Comparison of ENCODE assay signal across 10 cellular contexts in the genomic region with DNA sequence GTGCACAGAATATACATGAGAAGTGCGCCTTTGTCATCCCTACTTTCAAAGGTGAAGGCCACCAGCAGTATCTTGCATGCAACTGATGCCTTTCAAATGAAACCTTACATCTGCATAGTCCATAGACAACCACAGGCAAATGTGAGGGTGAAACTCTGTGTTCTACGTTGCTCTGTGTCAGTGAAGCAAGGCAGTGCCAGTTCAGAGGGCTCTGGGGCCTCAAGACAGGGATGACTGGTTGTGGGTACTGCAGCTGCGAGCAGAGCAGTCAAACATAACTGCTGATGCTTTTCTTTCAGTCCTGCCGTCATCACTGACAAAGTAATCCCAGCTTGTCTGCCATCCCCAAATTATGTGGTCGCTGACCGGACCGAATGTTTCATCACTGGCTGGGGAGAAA. TPM values are rescaled to one million over a fixed set of nuclear protein-coding genes. Genes with fewer than 3 reads are reported as not detected.
DNase-seq lines count a peak whose midpoint lies in the region; ATAC-seq lines count a peak whose summit lies in the region.
"Not testable (repeated sequence)": the region's sequence is repeated elsewhere in the genome, so short reads cannot be mapped to it uniquely, and the experiment has no call there.
"Had no signal": no experiment of that assay in that cellular context is flagged by ENCODE, and none has a peak within 500 bp of the region (broad histone marks: within the 10 kb centered on the region; RNA-seq: fewer than 3 reads in every experiment).

No MANE protein-coding gene starts in this region.

- CTCF ChIA-PET in activated CD4-positive, alpha-beta T cell treated with anti-CD3 and anti-CD28 coated beads for 36 hours (lab: Charles Lee): interaction anchor here (0.6 kb wide), 1 partner anchor 1007 kb away, joined by 3 read pairs; no protein-coding TSS in a partner anchor

- not testable (repeated sequence) for H3K4me1 Mint-ChIP-seq in activated CD4-positive, alpha-beta T cell treated with anti-CD3 and anti-CD28 coated beads for 36 hours

- not testable (repeated sequence) for H3K4me3 Mint-ChIP-seq in activated CD4-positive, alpha-beta T cell treated with anti-CD3 and anti-CD28 coated beads for 36 hours

- POLR2A ChIA-PET in activated CD4-positive, alpha-beta T cell treated with anti-CD3 and anti-CD28 coated beads for 36 hours (lab: Charles Lee): not testable (repeated sequence)

- not testable (repeated sequence) for H3K27ac Mint-ChIP-seq in activated CD4-positive, alpha-beta T cell treated with anti-CD3 and anti-CD28 coated beads for 36 hours

- ATAC-seq in GM18502 (IDR thresholded peaks at IDR 0.05; ENCODE audit: poor library complexity, unreplicated experiment) (peak; percentile 99), GM19043 (IDR thresholded peaks at IDR 0.05; ENCODE audit: low read depth, unreplicated experiment) (peak; percentile 94), GM21423 (IDR thresholded peaks at IDR 0.05; ENCODE audit: unreplicated experiment) (peak; percentile 99), HG02759 (IDR thresholded peaks at IDR 0.05; ENCODE audit: unreplicated experiment) (peak; percentile 99), HG03095 (IDR thresholded peaks at IDR 0.05; ENCODE audit: unreplicated experiment) (peak; percentile 95), HG03520 (IDR thresholded peaks at IDR 0.05; ENCODE audit: unreplicated experiment) (peak; percentile 98)
- ATAC-seq in activated CD4-positive, alpha-beta T cell treated with anti-CD3 and anti-CD28 coated beads for 36 hours: peak; percentile 53

- intact Hi-C loops in activated CD4-positive, alpha-beta T cell treated with anti-CD3 and anti-CD28 coated beads for 36 hours (cut with DNase I, micrococcal nuclease): not testable (repeated sequence)

- not testable (repeated sequence) for H3K36me3 Mint-ChIP-seq in activated CD4-positive, alpha-beta T cell treated with anti-CD3 and anti-CD28 coated beads for 36 hours (ENCODE audit: low read depth)

- DNase-seq in activated CD4-positive, alpha-beta T cell treated with anti-CD3 and anti-CD28 coated beads for 36 hours: peak; percentile 11

- not testable (repeated sequence) for H3K9me3 Mint-ChIP-seq in activated CD4-positive, alpha-beta T cell treated with anti-CD3 and anti-CD28 coated beads for 36 hours (ENCODE audit: low read depth)

- H3K27me3 Mint-ChIP-seq in activated CD4-positive, alpha-beta T cell treated with anti-CD3 and anti-CD28 coated beads for 36 hours: peaks cover 12% of the 10 kb centered on the region

RNA-seq across cellular contexts. Expression of a gene that starts 39.0 kb away (rescaled TPM):
- not detected for total RNA-seq in activated CD4-positive, alpha-beta T cell treated with anti-CD3 and anti-CD28 coated beads for 36 hours
- total RNA-seq: chondrocyte, heart right ventricle, lung microvascular endothelial cell had no signal

Comparison
In these comparisons a context has a peak if more than half of its experiments do, and no peak if none do; other contexts are left out.
1. Peak in every context shown above with its lines: DNase-seq and ATAC-seq.